In the genomic region with DNA sequence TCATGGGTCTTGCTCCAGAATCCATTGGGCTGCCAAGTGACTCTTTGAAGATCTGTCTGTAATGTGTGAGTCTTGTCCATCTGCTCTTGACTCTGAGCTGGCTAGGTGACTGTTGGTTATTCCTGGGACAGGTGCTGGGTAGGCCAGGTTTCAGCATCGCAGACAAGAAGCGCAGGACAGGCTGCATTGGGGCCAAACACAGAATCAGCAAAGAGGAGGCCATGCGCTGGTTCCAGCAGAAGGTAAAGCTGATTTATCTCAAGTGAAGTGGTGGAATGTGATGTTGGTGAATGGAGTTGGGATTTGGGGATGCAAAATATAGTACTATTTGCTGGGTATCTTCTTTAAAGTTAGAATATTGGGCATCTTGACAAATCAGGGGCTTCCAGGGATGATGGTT, we compare ENCODE assay signal across 18 cellular contexts. TPM values are rescaled to one million over a fixed set of nuclear protein-coding genes. Genes with fewer than 3 reads are reported as not detected.
DNase-seq lines count a peak whose midpoint lies in the region; ATAC-seq and TF ChIP-seq lines count a peak whose summit lies in the region.
"Had no signal": no experiment of that assay in that cellular context is flagged by ENCODE, and none has a peak within 500 bp of the region (broad histone marks: within the 10 kb centered on the region; RNA-seq: fewer than 3 reads in every experiment).

No MANE protein-coding gene starts in this region.

- H3K9me2 ChIP-seq in hepatocyte (replicated peaks; ENCODE audit: insufficient read depth), result no peaks in the 10 kb centered on the region

- peak overlapping the region; percentile 97 for H3K4me3 Mint-ChIP-seq in activated T-cell treated with anti-CD3 and anti-CD28 coated beads, Interleukin-2, amount 50 U/mL, for 4 hours
- peak overlapping the region; percentile 39 for H3K4me3 Mint-ChIP-seq in T-helper 17 cell
- peak overlapping the region; percentile 75 to 97 for H3K4me3 Mint-ChIP-seq in stimulated activated naive B cell treated with anti-CD40 and anti-IgM and Interleukin-4, amounts not matched to agents 10 μg/mL and 1 μg/mL and 100 μg/mL, for 72 hours

- no peak overlapping the region for H2AFZ ChIP-seq in hepatocyte

- H3K9me3 ChIP-seq in T-helper 17 cell (ENCODE audit: control insufficient read depth, low read length, poor library complexity, severe bottlenecking), result no peaks in the 10 kb centered on the region
- H3K9me3 ChIP-seq in hepatocyte (ENCODE audit: low read depth), result no peaks in the 10 kb centered on the region
- H3K9me3 ChIP-seq: SJSA1, spleen, upper lobe of right lung had no signal

- H3K27ac ChIP-seq in hepatocyte, result no peak overlapping the region
- H3K27ac ChIP-seq: epithelial cell of prostate, SJSA1, spleen, upper lobe of right lung had no signal

- H3K4me1 Mint-ChIP-seq in activated T-cell treated with anti-CD3 and anti-CD28 coated beads, Interleukin-2, amount 50 U/mL, for 4 hours (ENCODE audit: low read depth), result peaks cover 72% of the 10 kb centered on the region
- H3K4me1 Mint-ChIP-seq in T-helper 17 cell, result peaks cover 44% of the 10 kb centered on the region
- H3K4me1 Mint-ChIP-seq in stimulated activated naive B cell treated with anti-CD40 and anti-IgM and Interleukin-4, amounts not matched to agents 10 μg/mL and 1 μg/mL and 100 μg/mL, for 72 hours, result peaks cover 46 to 81% of the 10 kb centered on the region in 2 donors

- H3K79me2 ChIP-seq in hepatocyte, result peaks cover 90% of the 10 kb centered on the region

- H3K27ac Mint-ChIP-seq in T-helper 17 cell, result peak overlapping the region; percentile 51
- H3K27ac Mint-ChIP-seq in stimulated activated naive B cell treated with anti-CD40 and anti-IgM and Interleukin-4, amounts not matched to agents 10 μg/mL and 1 μg/mL and 100 μg/mL, for 72 hours, result peak overlapping the region; percentile 86

- no peaks in the 10 kb centered on the region for H3K27me3 Mint-ChIP-seq in activated T-cell treated with anti-CD3 and anti-CD28 coated beads, Interleukin-2, amount 50 U/mL, for 4 hours (ENCODE audit: low read depth)
- H3K27me3 Mint-ChIP-seq in T-helper 17 cell, result no peaks in the 10 kb centered on the region
- no peaks in the 10 kb centered on the region for H3K27me3 Mint-ChIP-seq in stimulated activated naive B cell treated with anti-CD40 and anti-IgM and Interleukin-4, amounts not matched to agents 10 μg/mL and 1 μg/mL and 100 μg/mL, for 72 hours
- H3K27me3 Mint-ChIP-seq: naive B cell had no signal

- no peak for ATAC-seq in activated T-cell treated with anti-CD3 and anti-CD28 coated beads, Interleukin-2, amount 50 U/mL, for 4 hours
- ATAC-seq in T-helper 17 cell, result no peak
- ATAC-seq in stimulated activated naive B cell treated with anti-CD40 and anti-IgM and Interleukin-4, amounts not matched to agents 10 μg/mL and 1 μg/mL and 100 μg/mL, for 72 hours (replicated peaks), result no peak
- ATAC-seq: left cardiac atrium, upper lobe of right lung had no signal

- peaks cover 26% of the 10 kb centered on the region for H3K4me1 ChIP-seq in hepatocyte (ENCODE audit: insufficient read depth)

- no peaks in the 10 kb centered on the region for H3K27me3 ChIP-seq in hepatocyte
- H3K27me3 ChIP-seq: SJSA1, spleen, upper lobe of right lung had no signal

- WGBS in hepatocyte (ENCODE audit: low lambda C conversion rate, missing lambda C conversion rate), result 96% methylated on average over 3 of the region's 3 CpGs

- peaks cover 5% of the 10 kb centered on the region for H3K36me3 ChIP-seq in hepatocyte (replicated peaks; ENCODE audit: insufficient read depth, low read depth)

- H3K36me3 Mint-ChIP-seq in activated T-cell treated with anti-CD3 and anti-CD28 coated beads, Interleukin-2, amount 50 U/mL, for 4 hours (ENCODE audit: insufficient read depth), result peaks cover 79% of the 10 kb centered on the region
- peaks cover 12% of the 10 kb centered on the region for H3K36me3 Mint-ChIP-seq in T-helper 17 cell (ENCODE audit: low read depth)
- H3K36me3 Mint-ChIP-seq in stimulated activated naive B cell treated with anti-CD40 and anti-IgM and Interleukin-4, amounts not matched to agents 10 μg/mL and 1 μg/mL and 100 μg/mL, for 72 hours, result peaks cover 69 to 85% of the 10 kb centered on the region in 2 donors

- no peak for TF ChIP-seq CTCF in hepatocyte (IDR thresholded peaks at IDR 0.05; ENCODE audit: poor library complexity)

- H3K9me3 Mint-ChIP-seq in activated T-cell treated with anti-CD3 and anti-CD28 coated beads, Interleukin-2, amount 50 U/mL, for 4 hours, result no peaks in the 10 kb centered on the region
- no peaks in the 10 kb centered on the region for H3K9me3 Mint-ChIP-seq in stimulated activated naive B cell treated with anti-CD40 and anti-IgM and Interleukin-4, amounts not matched to agents 10 μg/mL and 1 μg/mL and 100 μg/mL, for 72 hours
- H3K9me3 Mint-ChIP-seq: naive B cell had no signal

- peak overlapping the region; percentile 25 for H3K4me2 ChIP-seq in hepatocyte

- peaks cover 80% of the 10 kb centered on the region for H4K20me1 ChIP-seq in hepatocyte (ENCODE audit: insufficient read depth, poor library complexity, severe bottlenecking)

- H3K4me3 ChIP-seq in hepatocyte, result no peak overlapping the region
- H3K4me3 ChIP-seq: SJSA1, spleen, upper lobe of right lung had no signal

- no peak for DNase-seq in activated T-cell treated with anti-CD3 and anti-CD28 coated beads, Interleukin-2, amount 50 U/mL, for 4 hours
- DNase-seq in activated T-cell treated with anti-CD3 and anti-CD28 coated beads, Interleukin-2, amount 50 U/mL, for 48 hours, result no peak
- no peak for DNase-seq in T-helper 17 cell
- DNase-seq in hepatocyte (ENCODE audit: low spot score), result no peak
- no peak for DNase-seq in stimulated activated naive B cell treated with anti-CD40 and anti-IgM and Interleukin-4, amounts not matched to agents 10 μg/mL and 1 μg/mL and 100 μg/mL, for 72 hours
- no peak for DNase-seq in DMS 273 (lab: John Stamatoyannopoulos, UW; ENCODE audit: unreplicated experiment)
- DNase-seq in islet precursor cell, result no peak
- no peak for DNase-seq in stimulated activated CD4-positive, alpha-beta T cell treated with anti-CD3 and anti-CD28 coated beads, Interleukin-4, amount 100 ng/mL, for 4 hours
- DNase-seq: caudate nucleus, DMS53, head of caudate nucleus, Kasumi-1, left cardiac atrium, naive B cell, spleen, upper lobe of right lung had no signal

RNA-seq across cellular contexts. Expression of a gene that starts 4.1 kb away (rescaled TPM):
- 1,000 to 10,000 TPM; 1,397 to 1,476 (median 1,425) TPM for total RNA-seq in activated T-cell treated with anti-CD3 and anti-CD28 coated beads, Interleukin-2, amount 50 U/mL, for 4 hours
- 1,000 to 10,000 TPM; 1,753 to 1,861 TPM for total RNA-seq in T-helper 17 cell
- total RNA-seq in hepatocyte, result 828 and 862 TPM in 2 replicates
- polyA plus RNA-seq in hepatocyte, result 526 and 593 TPM in 2 replicates

RNA-seq across cellular contexts. Expression of a gene that starts 47.6 kb away (rescaled TPM):
- total RNA-seq in activated T-cell treated with anti-CD3 and anti-CD28 coated beads, Interleukin-2, amount 50 U/mL, for 4 hours, result 10 to 100 TPM; 61.9 to 69.8 (median 67.1) TPM
- 10 to 100 TPM; 34.7 to 39.7 TPM for total RNA-seq in T-helper 17 cell
- total RNA-seq in hepatocyte, result 25.6 and 28.3 TPM in 2 replicates
- polyA plus RNA-seq in hepatocyte, result 26.0 and 27.0 TPM in 2 replicates

Comparison
In these comparisons a context has a peak if more than half of its experiments do, and no peak if none do; other contexts are left out.
1. H3K4me3 Mint-ChIP-seq: peak in every context shown above with its lines; median percentile 97 in activated T-cell treated with anti-CD3 and anti-CD28 coated beads, Interleukin-2, amount 50 U/mL, for 4 hours; 86 in stimulated activated naive B cell treated with anti-CD40 and anti-IgM and Interleukin-4, amounts not matched to agents 10 μg/mL and 1 μg/mL and 100 μg/mL, for 72 hours; 39 in T-helper 17 cell.